Comparison of ENCODE assay signal across 8 cellular contexts in genomic region chr5:373710-374602, GRCh38. TPM values are rescaled to one million over a fixed set of nuclear protein-coding genes. Genes with fewer than 3 reads are reported as not detected.
A peak's percentile ranks its signal among the peaks of the same experiment; 100 is the strongest.
DNase-seq lines count a peak whose midpoint lies in the region; ATAC-seq, FAIRE-seq and TF ChIP-seq lines count a peak whose summit lies in the region.

No MANE protein-coding gene starts in this region.

- ATAC-seq in GM23338, result peak; percentile 53

- H3F3A ChIP-seq in GM23338 (replicated peaks; ENCODE audit: low read depth), result no peaks in the 10 kb centered on the region

- H2AFZ ChIP-seq in GM23338, result peak overlapping the region; percentile 28; the same call in 1 of the 2 replicates
- H2AFZ ChIP-seq in OCI-LY7 (ENCODE audit: low read length), result no peak overlapping the region

- no peaks in the 10 kb centered on the region for H3K36me3 Mint-ChIP-seq in GM23338 (ENCODE audit: low read depth)

- H3K27me3 Mint-ChIP-seq in GM23338 (ENCODE audit: insufficient read depth, low read depth, poor library complexity), result peaks cover 19% of the 10 kb centered on the region

- H3K4me1 Mint-ChIP-seq in GM23338, result peaks cover 5% of the 10 kb centered on the region

- H3K4me1 ChIP-seq in GM23338 (ENCODE audit: insufficient read depth), result no peaks in the 10 kb centered on the region
- H3K4me1 ChIP-seq in ovary (ENCODE audit: insufficient read depth), result peaks cover 14% of the 10 kb centered on the region
- peaks cover 7% of the 10 kb centered on the region for H3K4me1 ChIP-seq in OCI-LY7 (ENCODE audit: insufficient read depth, low read length, poor library complexity, severe bottlenecking)

- H3K4me3 ChIP-seq in GM23338 (peak overlapping the region; percentile 54), ovary (peak overlapping the region; percentile 32), OCI-LY7 (ENCODE audit: low read depth, low read length, poor library complexity, severe bottlenecking) (no peak overlapping the region)

- no peaks in the 10 kb centered on the region for H3K9me3 Mint-ChIP-seq in GM23338

- no peaks in the 10 kb centered on the region for H3K9me3 ChIP-seq in ovary
- no peaks in the 10 kb centered on the region for H3K9me3 ChIP-seq in OCI-LY7 (ENCODE audit: low read length)

- TF ChIP-seq POLR2A in ovary (IDR thresholded peaks at IDR 0.05), result no peak

- no TSS peak for BruUV-seq in OCI-LY7 (replicated peaks; lab: Mats Ljungman, UMichigan)

- POLR2A ChIA-PET in OCI-LY7 (lab: Charles Lee), result no interaction called here

- no peak overlapping the region for H3K27ac ChIP-seq in GM23338 (ENCODE audit: low read depth)
- H3K27ac ChIP-seq in ovary, result peak overlapping the region; percentile 2 to 54
- H3K27ac ChIP-seq in OCI-LY7 (ENCODE audit: low read depth, low read length, poor library complexity, severe bottlenecking), result no peak overlapping the region

- no peak for FAIRE-seq in urothelium cell line (lab: Jason Lieb, UNC)

- H3K27ac Mint-ChIP-seq in GM23338, result no peak overlapping the region

- WGBS in ovary, 3 donors, result 2 to 6% (median 2%) methylated on average over 17 to 86 of the region's 86 CpGs

- H3K79me2 ChIP-seq in GM23338 (replicated peaks; ENCODE audit: insufficient read depth) (no peaks in the 10 kb centered on the region), OCI-LY7 (ENCODE audit: insufficient read depth, low read depth, low read length) (no peaks in the 10 kb centered on the region)

- no peaks in the 10 kb centered on the region for H4K20me1 ChIP-seq in GM23338 (replicated peaks; ENCODE audit: insufficient read depth)
- H4K20me1 ChIP-seq in OCI-LY7 (ENCODE audit: insufficient read depth, low read length), result no peaks in the 10 kb centered on the region

- intact Hi-C loops in ovary (cut with DNase I), result no loop called here
- intact Hi-C loops in OCI-LY7 (cut with micrococcal nuclease; ENCODE audit: unreplicated experiment), result no loop called here

- peak; percentile 80 for DNase-seq in DMS 273 (lab: John Stamatoyannopoulos, UW; ENCODE audit: unreplicated experiment)
- DNase-seq in GM23338 (ENCODE audit: low spot score), result peak; percentile 52
- peak; percentile 47 for DNase-seq in NCI-H345 treated with DMSO at 0.1 percent for 48 hours (lab: John Stamatoyannopoulos, UW; ENCODE audit: unreplicated experiment)
- peak; percentile 92 for DNase-seq in activated CD8-positive, alpha-beta memory T cell treated with anti-CD3 and anti-CD28 coated beads, Interleukin-2, amount 50 U/mL, for 48 hours
- peak; percentile 52 for DNase-seq in fibroblast of peridontal ligament (ENCODE audit: extremely low read depth)
- DNase-seq in ovary, result peak; percentile 57 to 81 (median 77)
- peak; percentile 62 for DNase-seq in urothelium cell line (ENCODE audit: low spot score)
- no peak for DNase-seq in OCI-LY7 (ENCODE audit: low spot score)

- H3K9me2 ChIP-seq in GM23338 (ENCODE audit: insufficient read depth) (no peaks in the 10 kb centered on the region), OCI-LY7 (ENCODE audit: insufficient read depth, low read length) (no peaks in the 10 kb centered on the region)

- H3K4me3 Mint-ChIP-seq in GM23338, result peak overlapping the region; percentile 54; the same call in 2 of the 3 replicates

- TF ChIP-seq EP300 in ovary (IDR thresholded peaks at IDR 0.05), result no peak

- H3K36me3 ChIP-seq in GM23338 (ENCODE audit: insufficient read depth) (no peaks in the 10 kb centered on the region), ovary (no peaks in the 10 kb centered on the region), OCI-LY7 (ENCODE audit: insufficient read depth, low read length) (no peaks in the 10 kb centered on the region)

- H3K27me3 ChIP-seq in GM23338 (ENCODE audit: insufficient read depth), result peaks cover 10% of the 10 kb centered on the region
- no peaks in the 10 kb centered on the region for H3K27me3 ChIP-seq in ovary

- TF ChIP-seq CTCF in GM23338 (conservative IDR thresholded peaks at IDR 0.05; ENCODE audit: low read depth in 2 of 2), result no peak
- no peak for TF ChIP-seq CTCF in ovary (IDR thresholded peaks at IDR 0.05)
- TF ChIP-seq CTCF in OCI-LY7 (conservative IDR thresholded peaks at IDR 0.05; ENCODE audit: low read length), result no peak

- H3K4me2 ChIP-seq in GM23338 (peak overlapping the region; percentile 78), OCI-LY7 (ENCODE audit: low read length) (no peak overlapping the region; the same call in 1 of the 2 replicates)

- CTCF ChIA-PET in OCI-LY7 (lab: Charles Lee; ENCODE audit: unreplicated experiment), result no interaction called here

TF ChIP-seq in GM23338, 12 proteins besides CTCF, POLR2A, EP300 and RAD21 (continues in another document):
- TF ChIP-seq JUNB (IDR thresholded peaks at IDR 0.05; ENCODE audit: unreplicated experiment) (no peak), STAT1 (IDR thresholded peaks at IDR 0.05; ENCODE audit: unreplicated experiment) (no peak), REST (IDR thresholded peaks at IDR 0.05; ENCODE audit: unreplicated experiment) (no peak), EZH2phosphoT487 (IDR thresholded peaks at IDR 0.05; ENCODE audit: unreplicated experiment) (no peak), EZH2 (IDR thresholded peaks at IDR 0.05; ENCODE audit: low read depth, unreplicated experiment) (no peak), ETS1 (IDR thresholded peaks at IDR 0.05) (no peak)

RNA-seq across cellular contexts. Expression of gene AHRR, which starts 52.4 kb away (rescaled TPM):
- 0.97 and 1.8 TPM in 2 replicates for total RNA-seq in GM23338 (2014; rRNA removed; shearing (Covaris generic))
- 0.27 and 0.61 TPM in 2 replicates for polyA plus RNA-seq in GM23338 (2016; fragmentation: Nextera tagmentation; extraction: Ambion mirVana)
- 10 to 100 TPM in 1 of 7 donors, 1 to 10 TPM in 5, under 1 TPM in 1; 0.72 to 14.9 (median 2.0) TPM for total RNA-seq in ovary
- 1 to 10 TPM in 1 of 2 donors, under 1 TPM in 1; 0.77 to 2.1 TPM for polyA plus RNA-seq in ovary
- total RNA-seq in OCI-LY7 (2014; rRNA removed; shearing (Covaris generic)), result 1.2 and 3.4 TPM in 2 replicates
- 1.4 and 2.2 TPM in 2 replicates for total RNA-seq in OCI-LY7 (2022)

Comparison
In these comparisons a context has a peak if more than half of its experiments do, and no peak if none do; other contexts are left out.
1. H3K27ac ChIP-seq: peak in ovary (2 of 2); none in GM23338 (single experiment) and OCI-LY7 (single experiment).